22 cellular contexts compared by ENCODE assay signal in the genomic region with DNA sequence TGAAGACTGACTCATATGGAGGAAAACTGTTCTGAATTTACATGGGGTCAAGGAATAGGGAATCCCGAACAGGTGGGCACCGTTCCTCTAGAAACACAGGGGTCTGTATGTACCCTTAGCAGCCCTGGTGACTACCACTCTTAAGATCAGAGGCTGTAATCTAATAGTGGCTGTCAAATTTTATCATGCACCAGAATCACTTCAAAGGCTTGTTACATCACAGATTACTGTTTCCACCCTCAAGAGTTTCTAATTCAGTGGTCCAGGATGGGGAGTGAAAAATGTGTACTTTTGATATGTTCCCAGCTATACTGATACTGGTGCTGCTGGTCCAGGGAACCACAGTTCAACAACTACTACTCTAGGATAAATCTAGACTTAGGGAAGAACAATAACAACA. TPM values are rescaled to one million over a fixed set of nuclear protein-coding genes. Genes with fewer than 3 reads are reported as not detected.
DNase-seq lines count a peak whose midpoint lies in the region; ATAC-seq and TF ChIP-seq lines count a peak whose summit lies in the region.
"Had no signal": no experiment of that assay in that cellular context is flagged by ENCODE, and none has a peak within 500 bp of the region (broad histone marks: within the 10 kb centered on the region; RNA-seq: fewer than 3 reads in every experiment).

No MANE protein-coding gene starts in this region.

- no peak overlapping the region for H2AFZ ChIP-seq in ACC112 (ENCODE audit: low read length, unreplicated experiment)

- CTCF ChIA-PET in activated CD8-positive, alpha-beta T cell treated with anti-CD3 and anti-CD28 coated beads for 36 hours (lab: Charles Lee): no interaction called here
- CTCF ChIA-PET in activated CD8-positive, alpha-beta T cell treated with anti-CD3 and anti-CD28 coated beads, Interleukin-2, amount 10 ng/mL, durations not matched to agents 7 days and 5 days (lab: Charles Lee): interaction anchor here (1.2 kb wide), 1 partner anchor 356 kb away, joined by 3 read pairs; no protein-coding TSS in a partner anchor
- CTCF ChIA-PET in HEK293 (lab: Yijun Ruan, JAX): no interaction called here

- H3K27me3 Mint-ChIP-seq in activated CD8-positive, alpha-beta T cell treated with anti-CD3 and anti-CD28 coated beads for 36 hours: no peaks in the 10 kb centered on the region
- H3K27me3 Mint-ChIP-seq in activated CD8-positive, alpha-beta T cell treated with anti-CD3 and anti-CD28 coated beads, Interleukin-2, amount 10 ng/mL, durations not matched to agents 7 days and 5 days (ENCODE audit: low read depth): no peaks in the 10 kb centered on the region

- H3K4me3 Mint-ChIP-seq in activated CD8-positive, alpha-beta T cell treated with anti-CD3 and anti-CD28 coated beads for 36 hours: no peak overlapping the region
- H3K4me3 Mint-ChIP-seq in activated CD8-positive, alpha-beta T cell treated with anti-CD3 and anti-CD28 coated beads, Interleukin-2, amount 10 ng/mL, durations not matched to agents 7 days and 5 days: no peak overlapping the region
- H3K4me3 Mint-ChIP-seq: CD8-positive, alpha-beta T cell had no signal

- H3K4me1 ChIP-seq in ACC112 (ENCODE audit: control insufficient read depth, insufficient read depth, low read length, unreplicated experiment) (peaks cover 22% of the 10 kb centered on the region), HEK293 (ENCODE audit: control insufficient read depth, insufficient read depth, low read length) (no peaks in the 10 kb centered on the region)

- H3K27ac Mint-ChIP-seq in activated CD8-positive, alpha-beta T cell treated with anti-CD3 and anti-CD28 coated beads for 36 hours: peak overlapping the region; percentile 46
- no peak overlapping the region for H3K27ac Mint-ChIP-seq in activated CD8-positive, alpha-beta T cell treated with anti-CD3 and anti-CD28 coated beads, Interleukin-2, amount 10 ng/mL, durations not matched to agents 7 days and 5 days
- H3K27ac Mint-ChIP-seq: CD8-positive, alpha-beta T cell had no signal

- DNase-seq in activated CD8-positive, alpha-beta T cell treated with anti-CD3 and anti-CD28 coated beads for 36 hours: no peak
- DNase-seq in activated CD8-positive, alpha-beta T cell treated with anti-CD3 and anti-CD28 coated beads, Interleukin-2, amount 10 ng/mL, durations not matched to agents 7 days and 5 days: no peak
- DNase-seq in fibroblast of mammary gland (ENCODE audit: low read depth) (peak; percentile 1), OCI-M1 (lab: John Stamatoyannopoulos, UW) (no peak)
- DNase-seq: AML-193; CD8-positive, alpha-beta T cell; DMS79; GDM1; KBM-7; NCI-H2029; NCI-H446; NCI-H524 treated with DMSO at 0.1 percent for 48 hours; NCI-H774; SHP77 treated with DMSO at 0.1 percent for 48 hours had no signal

- no peak overlapping the region for H3K4me3 ChIP-seq in ACC112 (ENCODE audit: low read depth, low read length)
- no peak overlapping the region for H3K4me3 ChIP-seq in HEK293 (ENCODE audit: low read depth, low read length)
- no peak overlapping the region for H3K4me3 ChIP-seq in fibroblast of mammary gland (ENCODE audit: control insufficient read depth, low read depth, low read length)
- H3K4me3 ChIP-seq: SK-N-MC had no signal

- peaks cover 13% of the 10 kb centered on the region for H3K79me2 ChIP-seq in ACC112 (ENCODE audit: control insufficient read depth, insufficient read depth, low read length, unreplicated experiment)

- POLR2A ChIA-PET in activated CD8-positive, alpha-beta T cell treated with anti-CD3 and anti-CD28 coated beads for 36 hours (lab: Charles Lee): no interaction called here
- POLR2A ChIA-PET in activated CD8-positive, alpha-beta T cell treated with anti-CD3 and anti-CD28 coated beads, Interleukin-2, amount 10 ng/mL, durations not matched to agents 7 days and 5 days (lab: Charles Lee): no interaction called here
- POLR2A ChIA-PET in HEK293 (lab: Yijun Ruan, JAX): no interaction called here

- H3K36me3 Mint-ChIP-seq in activated CD8-positive, alpha-beta T cell treated with anti-CD3 and anti-CD28 coated beads for 36 hours (ENCODE audit: low read depth): peaks cover 11% of the 10 kb centered on the region
- H3K36me3 Mint-ChIP-seq in activated CD8-positive, alpha-beta T cell treated with anti-CD3 and anti-CD28 coated beads, Interleukin-2, amount 10 ng/mL, durations not matched to agents 7 days and 5 days (ENCODE audit: low read depth): peaks cover 20% of the 10 kb centered on the region

- no peaks in the 10 kb centered on the region for H3K9me3 ChIP-seq in HEK293 (ENCODE audit: control insufficient read depth, insufficient read depth, low read depth, low read length)
- H3K9me3 ChIP-seq: Caco-2 had no signal

- TF ChIP-seq CTCF in activated CD8-positive, alpha-beta T cell treated with anti-CD3 and anti-CD28 coated beads for 36 hours (IDR thresholded peaks at IDR 0.05): no peak
- TF ChIP-seq CTCF in HEK293 (tag by site-specific recombination; IDR thresholded peaks at IDR 0.05) (no peak), fibroblast of mammary gland (conservative IDR thresholded peaks at IDR 0.05; ENCODE audit: control insufficient read depth, insufficient read depth, low read depth, low read length) (no peak)

- intact Hi-C loops in activated CD8-positive, alpha-beta T cell treated with anti-CD3 and anti-CD28 coated beads for 36 hours (cut with micrococcal nuclease): no loop called here

- H3K4me1 Mint-ChIP-seq in activated CD8-positive, alpha-beta T cell treated with anti-CD3 and anti-CD28 coated beads for 36 hours (ENCODE audit: low read depth): peaks cover 14% of the 10 kb centered on the region
- no peaks in the 10 kb centered on the region for H3K4me1 Mint-ChIP-seq in activated CD8-positive, alpha-beta T cell treated with anti-CD3 and anti-CD28 coated beads, Interleukin-2, amount 10 ng/mL, durations not matched to agents 7 days and 5 days (ENCODE audit: low read depth)

- no peaks in the 10 kb centered on the region for H3K27me3 ChIP-seq in ACC112 (ENCODE audit: insufficient read depth, low read length)

- 0 out of 2 replicates have a peak, but pooled peaks cover 5% of the 10 kb centered on the region for H3K36me3 ChIP-seq in ACC112 (ENCODE audit: insufficient read depth, low read length)
- H3K36me3 ChIP-seq in HEK293 (ENCODE audit: control insufficient read depth in 2 of 2, insufficient read depth in 1 of 2, low read length in 2 of 2): peaks cover 0 to 13% of the 10 kb centered on the region in 2 experiments; a peak in 2 of 3 replicates

- peak overlapping the region; percentile 4; the same call in 1 of the 2 replicates for H3K27ac ChIP-seq in ACC112 (ENCODE audit: low read depth, low read length)
- H3K27ac ChIP-seq in HEK293 (ENCODE audit: extremely low read depth, low read depth, low read length): no peak overlapping the region
- H3K27ac ChIP-seq: C4-2B, RWPE1, SK-N-MC had no signal

- H3K9me3 Mint-ChIP-seq in activated CD8-positive, alpha-beta T cell treated with anti-CD3 and anti-CD28 coated beads for 36 hours: no peaks in the 10 kb centered on the region
- no peaks in the 10 kb centered on the region for H3K9me3 Mint-ChIP-seq in activated CD8-positive, alpha-beta T cell treated with anti-CD3 and anti-CD28 coated beads, Interleukin-2, amount 10 ng/mL, durations not matched to agents 7 days and 5 days (ENCODE audit: insufficient read depth)
- H3K9me3 Mint-ChIP-seq: CD8-positive, alpha-beta T cell had no signal

- ATAC-seq in activated CD8-positive, alpha-beta T cell treated with anti-CD3 and anti-CD28 coated beads for 36 hours: no peak
- ATAC-seq in activated CD8-positive, alpha-beta T cell treated with anti-CD3 and anti-CD28 coated beads, Interleukin-2, amount 10 ng/mL, durations not matched to agents 7 days and 5 days: no peak
- no peak for ATAC-seq in HG02763 (IDR thresholded peaks at IDR 0.05; ENCODE audit: unreplicated experiment)
- ATAC-seq: CD8-positive, alpha-beta T cell; Panc1 had no signal

TF ChIP-seq in HEK293, 187 proteins besides CTCF, POLR2A, EP300 and RAD21 (continues in another document):
- TF ChIP-seq, protein P1, sequence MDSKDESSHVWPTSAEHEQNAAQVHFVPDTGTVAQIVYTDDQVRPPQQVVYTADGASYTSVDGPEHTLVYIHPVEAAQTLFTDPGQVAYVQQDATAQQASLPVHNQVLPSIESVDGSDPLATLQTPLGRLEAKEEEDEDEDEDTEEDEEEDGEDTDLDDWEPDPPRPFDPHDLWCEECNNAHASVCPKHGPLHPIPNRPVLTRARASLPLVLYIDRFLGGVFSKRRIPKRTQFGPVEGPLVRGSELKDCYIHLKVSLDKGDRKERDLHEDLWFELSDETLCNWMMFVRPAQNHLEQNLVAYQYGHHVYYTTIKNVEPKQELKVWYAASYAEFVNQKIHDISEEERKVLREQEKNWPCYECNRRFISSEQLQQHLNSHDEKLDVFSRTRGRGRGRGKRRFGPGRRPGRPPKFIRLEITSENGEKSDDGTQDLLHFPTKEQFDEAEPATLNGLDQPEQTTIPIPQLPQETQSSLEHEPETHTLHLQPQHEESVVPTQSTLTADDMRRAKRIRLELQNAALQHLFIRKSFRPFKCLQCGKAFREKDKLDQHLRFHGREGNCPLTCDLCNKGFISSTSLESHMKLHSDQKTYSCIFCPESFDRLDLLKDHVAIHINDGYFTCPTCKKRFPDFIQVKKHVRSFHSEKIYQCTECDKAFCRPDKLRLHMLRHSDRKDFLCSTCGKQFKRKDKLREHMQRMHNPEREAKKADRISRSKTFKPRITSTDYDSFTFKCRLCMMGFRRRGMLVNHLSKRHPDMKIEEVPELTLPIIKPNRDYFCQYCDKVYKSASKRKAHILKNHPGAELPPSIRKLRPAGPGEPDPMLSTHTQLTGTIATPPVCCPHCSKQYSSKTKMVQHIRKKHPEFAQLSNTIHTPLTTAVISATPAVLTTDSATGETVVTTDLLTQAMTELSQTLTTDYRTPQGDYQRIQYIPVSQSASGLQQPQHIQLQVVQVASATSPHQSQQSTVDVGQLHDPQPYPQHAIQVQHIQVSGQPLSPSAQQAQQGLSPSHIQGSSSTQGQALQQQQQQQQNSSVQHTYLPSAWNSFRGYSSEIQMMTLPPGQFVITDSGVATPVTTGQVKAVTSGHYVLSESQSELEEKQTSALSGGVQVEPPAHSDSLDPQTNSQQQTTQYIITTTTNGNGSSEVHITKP (tag by site-specific recombination; IDR thresholded peaks at IDR 0.05): peak; percentile 66

RNA-seq across cellular contexts. Expression of gene DYNC1LI1, which starts 27.9 kb away (rescaled TPM):
- 10 to 100 TPM; 31.0 to 31.8 TPM for total RNA-seq in activated CD8-positive, alpha-beta T cell treated with anti-CD3 and anti-CD28 coated beads for 36 hours
- total RNA-seq in activated CD8-positive, alpha-beta T cell treated with anti-CD3 and anti-CD28 coated beads, Interleukin-2, amount 10 ng/mL, durations not matched to agents 7 days and 5 days: 10 to 100 TPM; 32.0 to 33.4 TPM

RNA-seq across cellular contexts. Expression of gene CMTM6, which starts 40.2 kb away (rescaled TPM):
- 10 to 100 TPM; 49.8 to 50.1 TPM for total RNA-seq in activated CD8-positive, alpha-beta T cell treated with anti-CD3 and anti-CD28 coated beads for 36 hours
- 10 to 100 TPM; 49.1 to 51.5 TPM for total RNA-seq in activated CD8-positive, alpha-beta T cell treated with anti-CD3 and anti-CD28 coated beads, Interleukin-2, amount 10 ng/mL, durations not matched to agents 7 days and 5 days
